In the genomic region with DNA sequence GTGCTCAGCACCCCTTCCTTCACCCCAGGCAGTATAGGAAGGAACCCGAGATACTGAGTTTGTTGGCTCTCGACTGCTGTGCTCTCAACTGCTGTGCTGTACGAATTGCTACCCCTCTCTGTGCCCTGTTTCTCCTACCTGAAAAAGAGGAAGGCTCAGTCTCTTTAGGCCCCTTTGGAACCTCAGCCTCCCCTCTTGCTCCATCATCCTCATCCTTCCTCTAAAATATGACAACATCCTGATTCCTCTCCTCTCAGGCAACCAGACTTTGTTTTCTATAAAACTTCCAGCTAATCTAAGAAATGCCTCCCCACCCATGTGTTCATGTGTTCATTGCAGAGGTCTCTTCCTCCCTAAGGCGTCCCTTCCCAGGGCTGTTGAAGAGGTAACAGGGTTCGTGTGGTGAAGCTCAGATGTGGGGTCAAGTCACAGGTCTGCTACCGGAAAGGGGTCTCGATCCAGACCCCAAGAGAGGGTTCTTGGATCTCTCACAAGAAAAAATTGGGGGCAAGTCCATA, we compare ENCODE assay signal across 1 cellular context.
TF ChIP-seq lines count a peak whose summit lies in the region.

No MANE protein-coding gene starts in this region.

TF ChIP-seq in H1, 55 proteins besides CTCF, POLR2A, EP300 and RAD21 (continued from another document):
- TF ChIP-seq HDAC6 (IDR thresholded peaks at IDR 0.05; ENCODE audit: low read depth, low read length), result no peak
- TF ChIP-seq, protein P1, sequence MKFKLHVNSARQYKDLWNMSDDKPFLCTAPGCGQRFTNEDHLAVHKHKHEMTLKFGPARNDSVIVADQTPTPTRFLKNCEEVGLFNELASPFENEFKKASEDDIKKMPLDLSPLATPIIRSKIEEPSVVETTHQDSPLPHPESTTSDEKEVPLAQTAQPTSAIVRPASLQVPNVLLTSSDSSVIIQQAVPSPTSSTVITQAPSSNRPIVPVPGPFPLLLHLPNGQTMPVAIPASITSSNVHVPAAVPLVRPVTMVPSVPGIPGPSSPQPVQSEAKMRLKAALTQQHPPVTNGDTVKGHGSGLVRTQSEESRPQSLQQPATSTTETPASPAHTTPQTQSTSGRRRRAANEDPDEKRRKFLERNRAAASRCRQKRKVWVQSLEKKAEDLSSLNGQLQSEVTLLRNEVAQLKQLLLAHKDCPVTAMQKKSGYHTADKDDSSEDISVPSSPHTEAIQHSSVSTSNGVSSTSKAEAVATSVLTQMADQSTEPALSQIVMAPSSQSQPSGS (IDR thresholded peaks at IDR 0.05; ENCODE audit: low read length), result no peak
